17 cellular contexts compared by ENCODE assay signal in the genomic region with DNA sequence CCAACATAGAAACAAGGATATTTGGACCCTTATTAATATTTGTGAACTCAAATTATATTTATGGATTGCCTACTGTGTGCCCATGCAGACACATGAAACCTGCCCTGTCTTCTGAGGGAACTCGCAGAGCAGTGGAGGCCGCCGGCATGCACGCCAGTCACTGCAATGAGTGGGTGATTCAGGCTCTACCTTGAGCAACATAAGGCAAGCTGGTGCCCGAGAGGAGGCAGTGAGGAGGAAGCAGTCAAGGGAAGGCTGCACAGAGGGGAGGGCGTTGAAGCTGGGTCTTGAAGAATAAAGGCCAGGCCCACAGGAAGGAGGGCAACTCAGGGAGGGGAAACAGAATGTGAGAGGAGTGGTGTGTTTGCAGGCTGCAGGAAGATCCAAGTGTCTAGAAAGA. TPM values are rescaled to one million over a fixed set of nuclear protein-coding genes. Genes with fewer than 3 reads are reported as not detected.
DNase-seq lines count a peak whose midpoint lies in the region; ATAC-seq and TF ChIP-seq lines count a peak whose summit lies in the region.
"Had no signal": no experiment of that assay in that cellular context is flagged by ENCODE, and none has a peak within 500 bp of the region (broad histone marks: within the 10 kb centered on the region; RNA-seq: fewer than 3 reads in every experiment).

No MANE protein-coding gene starts in this region.

- no peak overlapping the region for H3K4me3 Mint-ChIP-seq in activated T-cell treated with anti-CD3 and anti-CD28 coated beads, Interleukin-2, amount 50 U/mL, for 24 hours
- peak overlapping the region; percentile 26 for H3K4me3 Mint-ChIP-seq in stimulated activated effector memory CD8-positive, alpha-beta T cell treated with anti-CD3 and anti-CD28 coated beads, Interleukin-12 subunit alpha, Interleukin-12 subunit beta, amount 100 ng/mL, for 72 hours
- H3K4me3 Mint-ChIP-seq: activated naive CD4-positive, alpha-beta T cell treated with anti-CD3 and anti-CD28 coated beads, Interleukin-2, amount 50 U/mL, for 24 hours had no signal

- no peaks in the 10 kb centered on the region for H3K9me3 ChIP-seq in body of pancreas
- no peaks in the 10 kb centered on the region for H3K9me3 ChIP-seq in prostate gland
- H3K9me3 ChIP-seq: SK-N-SH, transverse colon had no signal

- H3K27me3 ChIP-seq in body of pancreas: no peaks in the 10 kb centered on the region
- no peaks in the 10 kb centered on the region for H3K27me3 ChIP-seq in prostate gland (replicated peaks; ENCODE audit: insufficient read depth)
- H3K27me3 ChIP-seq: transverse colon had no signal

- peak overlapping the region; percentile 18 for H3K27ac Mint-ChIP-seq in activated T-cell treated with anti-CD3 and anti-CD28 coated beads, Interleukin-2, amount 50 U/mL, for 24 hours
- no peak overlapping the region for H3K27ac Mint-ChIP-seq in stimulated activated effector memory CD8-positive, alpha-beta T cell treated with anti-CD3 and anti-CD28 coated beads, Interleukin-12 subunit alpha, Interleukin-12 subunit beta, amount 100 ng/mL, for 72 hours
- H3K27ac Mint-ChIP-seq: activated naive CD4-positive, alpha-beta T cell treated with anti-CD3 and anti-CD28 coated beads, Interleukin-2, amount 50 U/mL, for 24 hours had no signal

- peaks cover 7% of the 10 kb centered on the region for H3K4me1 ChIP-seq in body of pancreas
- H3K4me1 ChIP-seq in prostate gland (replicated peaks): no peaks in the 10 kb centered on the region

- H3K9me3 Mint-ChIP-seq in activated T-cell treated with anti-CD3 and anti-CD28 coated beads, Interleukin-2, amount 50 U/mL, for 24 hours: no peaks in the 10 kb centered on the region
- no peaks in the 10 kb centered on the region for H3K9me3 Mint-ChIP-seq in stimulated activated effector memory CD8-positive, alpha-beta T cell treated with anti-CD3 and anti-CD28 coated beads, Interleukin-12 subunit alpha, Interleukin-12 subunit beta, amount 100 ng/mL, for 72 hours
- H3K9me3 Mint-ChIP-seq: activated naive CD4-positive, alpha-beta T cell treated with anti-CD3 and anti-CD28 coated beads, Interleukin-2, amount 50 U/mL, for 24 hours had no signal

- ATAC-seq in stimulated activated effector memory CD8-positive, alpha-beta T cell treated with anti-CD3 and anti-CD28 coated beads, Interleukin-12 subunit alpha, Interleukin-12 subunit beta, amount 100 ng/mL, for 72 hours: peak; percentile 44
- no peak for ATAC-seq in body of pancreas
- ATAC-seq: left colon had no signal

- DNase-seq in activated T-cell treated with anti-CD3 and anti-CD28 coated beads, Interleukin-2, amount 50 U/mL, for 24 hours: no peak
- DNase-seq in activated T-cell treated with anti-CD3 and anti-CD28 coated beads for 4 hours: no peak
- DNase-seq in RPMI7951 (ENCODE audit: low read depth): peak; percentile 19
- DNase-seq in choroid plexus epithelial cell (ENCODE audit: low read depth): peak; percentile 52
- peak in 1 of 2 donors; percentile 56 for DNase-seq in stimulated activated effector memory CD8-positive, alpha-beta T cell treated with anti-CD3 and anti-CD28 coated beads, Interleukin-12 subunit alpha, Interleukin-12 subunit beta, amount 100 ng/mL, for 72 hours (ENCODE audit: low spot score in 2 of 2)
- no peak for DNase-seq in body of pancreas
- no peak for DNase-seq in putamen (ENCODE audit: low spot score)
- DNase-seq in prostate gland (ENCODE audit: low spot score): no peak
- DNase-seq: ACHN, foreskin melanocyte, left colon, NCI-H1092 treated with DMSO at 0.1 percent for 48 hours, NCI-H510A, nucleus accumbens, SK-N-SH, transverse colon had no signal

- H3K4me1 Mint-ChIP-seq in activated T-cell treated with anti-CD3 and anti-CD28 coated beads, Interleukin-2, amount 50 U/mL, for 24 hours (ENCODE audit: low read depth): peaks cover 15% of the 10 kb centered on the region
- peaks cover 18% of the 10 kb centered on the region for H3K4me1 Mint-ChIP-seq in stimulated activated effector memory CD8-positive, alpha-beta T cell treated with anti-CD3 and anti-CD28 coated beads, Interleukin-12 subunit alpha, Interleukin-12 subunit beta, amount 100 ng/mL, for 72 hours
- H3K4me1 Mint-ChIP-seq: activated naive CD4-positive, alpha-beta T cell treated with anti-CD3 and anti-CD28 coated beads, Interleukin-2, amount 50 U/mL, for 24 hours had no signal

- H3K36me3 ChIP-seq in body of pancreas (replicated peaks in 1 of 2; ENCODE audit: insufficient read depth in 1 of 2, low read depth in 2 of 2): no peaks in the 10 kb centered on the region
- no peaks in the 10 kb centered on the region for H3K36me3 ChIP-seq in prostate gland
- H3K36me3 ChIP-seq: transverse colon had no signal

- H3K4me3 ChIP-seq in choroid plexus epithelial cell (ENCODE audit: low read depth, low read length) (no peak overlapping the region), body of pancreas (no peak overlapping the region), prostate gland (no peak overlapping the region)
- H3K4me3 ChIP-seq: transverse colon had no signal

- no peak overlapping the region for H3K27ac ChIP-seq in body of pancreas
- no peak overlapping the region for H3K27ac ChIP-seq in prostate gland
- H3K27ac ChIP-seq: transverse colon had no signal

- WGBS in body of pancreas, 2 donors: 72 to 83% methylated on average over 6 of the region's 6 CpGs
- WGBS in prostate gland: 91% methylated on average over 6 of the region's 6 CpGs

- no peaks in the 10 kb centered on the region for H3K36me3 Mint-ChIP-seq in activated T-cell treated with anti-CD3 and anti-CD28 coated beads, Interleukin-2, amount 50 U/mL, for 24 hours (ENCODE audit: low read depth)
- H3K36me3 Mint-ChIP-seq in stimulated activated effector memory CD8-positive, alpha-beta T cell treated with anti-CD3 and anti-CD28 coated beads, Interleukin-12 subunit alpha, Interleukin-12 subunit beta, amount 100 ng/mL, for 72 hours: no peaks in the 10 kb centered on the region
- H3K36me3 Mint-ChIP-seq: activated naive CD4-positive, alpha-beta T cell treated with anti-CD3 and anti-CD28 coated beads, Interleukin-2, amount 50 U/mL, for 24 hours had no signal

- TF ChIP-seq CTCF in choroid plexus epithelial cell (conservative IDR thresholded peaks at IDR 0.05; ENCODE audit: low read depth, low read length) (peak; percentile 20), body of pancreas (IDR thresholded peaks at IDR 0.05) (no peak), prostate gland (IDR thresholded peaks at IDR 0.05) (no peak)

- TF ChIP-seq POLR2A in body of pancreas (IDR thresholded peaks at IDR 0.05) (no peak), prostate gland (IDR thresholded peaks at IDR 0.05) (no peak)

- peaks cover 10% of the 10 kb centered on the region for H3K27me3 Mint-ChIP-seq in activated T-cell treated with anti-CD3 and anti-CD28 coated beads, Interleukin-2, amount 50 U/mL, for 24 hours

- intact Hi-C loops in body of pancreas (cut with DNase I): no loop called here
- intact Hi-C loops in prostate gland (cut with DNase I): loop anchor here (5.0 to 10.0 kb wide), 2 partner anchors 127 to 175 kb away; a partner anchor contains a TSS

RNA-seq across cellular contexts. Expression of a gene that starts 52.8 kb away (rescaled TPM):
- total RNA-seq in RPMI7951 (2014; rRNA removed; shearing (Covaris generic)): not detected in 2 replicates
- total RNA-seq in body of pancreas (not detected), prostate gland (not detected)
- total RNA-seq: left colon had no signal

Comparison
In these comparisons a context has a peak if more than half of its experiments do, and no peak if none do; other contexts are left out.
1. DNase-seq: peak in RPMI7951 (single experiment) and choroid plexus epithelial cell (single experiment); none in activated T-cell treated with anti-CD3 and anti-CD28 coated beads, Interleukin-2, amount 50 U/mL, for 24 hours (single experiment), activated T-cell treated with anti-CD3 and anti-CD28 coated beads for 4 hours (single experiment), body of pancreas (0 of 4), putamen (single experiment) and prostate gland (single experiment).